In genomic region chr9:6008169-6008979, GRCh38 we compare ENCODE assay signal across 1 cellular context.
TF ChIP-seq lines count a peak whose summit lies in the region.

No MANE protein-coding gene starts in this region.

TF ChIP-seq in HEK293, 187 proteins besides CTCF, POLR2A, EP300 and RAD21 (continued from another document and continues in another):
- TF ChIP-seq ZBTB7A (tag by site-specific recombination; IDR thresholded peaks at IDR 0.05; ENCODE audit: low read depth) (0 out of 2 replicates have a peak, but pooled peaks have one; percentile 68), PRDM4 (tag by site-specific recombination; IDR thresholded peaks at IDR 0.05) (peak; percentile 59), GLIS1 (tag by site-specific recombination; IDR thresholded peaks at IDR 0.05) (peak; percentile 78), ZNF600 (tag by site-specific recombination; IDR thresholded peaks at IDR 0.05) (no peak), PATZ1 (tag by site-specific recombination; IDR thresholded peaks at IDR 0.05) (peak; percentile 98), KLF17 (tag by site-specific recombination; IDR thresholded peaks at IDR 0.05) (peak; percentile 80), KLF8 (tag by site-specific recombination; IDR thresholded peaks at IDR 0.05) (peak; percentile 90), ZNF280D (tag by site-specific recombination; IDR thresholded peaks at IDR 0.05) (no peak), SCRT2 (tag by site-specific recombination; IDR thresholded peaks at IDR 0.05) (no peak), ZNF692 (tag by site-specific recombination; IDR thresholded peaks at IDR 0.05) (peak; percentile 66; the same call in 1 of the 2 replicates), SETDB1 (IDR thresholded peaks at IDR 0.05; ENCODE audit: insufficient read length, low read length) (no peak), GLIS2 (tag by site-specific recombination; IDR thresholded peaks at IDR 0.05) (peak; percentile 96), ZNF302 (tag by site-specific recombination; IDR thresholded peaks at IDR 0.05; ENCODE audit: low read depth) (no peak), ZNF571 (tag by site-specific recombination; IDR thresholded peaks at IDR 0.05) (no peak), ZNF335 (tag by site-specific recombination; conservative IDR thresholded peaks at IDR 0.05) (no peak), ZNF513 (tag by site-specific recombination; IDR thresholded peaks at IDR 0.05) (peak; percentile 52; the same call in 1 of the 2 replicates), ZNF112 (tag by site-specific recombination; IDR thresholded peaks at IDR 0.05) (no peak), SP7 (tag by site-specific recombination; IDR thresholded peaks at IDR 0.05) (peak; percentile 51; the same call in 1 of the 2 replicates), ZNF341 (tag by site-specific recombination; IDR thresholded peaks at IDR 0.05; ENCODE audit: low read depth) (peak; percentile 78), ZNF26 (tag by site-specific recombination; IDR thresholded peaks at IDR 0.05) (no peak), ZNF184 (tag by site-specific recombination; IDR thresholded peaks at IDR 0.05) (no peak), HOXD13 (CRISPR knock-in tag; IDR thresholded peaks at IDR 0.05; ENCODE audit: borderline replicate concordance) (no peak), ZNF394 (tag by site-specific recombination; IDR thresholded peaks at IDR 0.05; ENCODE audit: borderline replicate concordance) (peak; percentile 31; the same call in 1 of the 2 replicates), FEZF1 (tag by site-specific recombination; IDR thresholded peaks at IDR 0.05) (0 out of 2 replicates have a peak, but pooled peaks have one; percentile 8), ZNF114 (tag by site-specific recombination; IDR thresholded peaks at IDR 0.05) (no peak), ZNF362 (tag by site-specific recombination; IDR thresholded peaks at IDR 0.05) (peak; percentile 45; the same call in 1 of the 2 replicates), ZNF555 (tag by site-specific recombination; conservative IDR thresholded peaks at IDR 0.05) (no peak), ZNF548 (tag by site-specific recombination; IDR thresholded peaks at IDR 0.05) (no peak), TRIM28 (IDR thresholded peaks at IDR 0.05; ENCODE audit: borderline replicate concordance, low read length) (no peak), ZNF24 (tag by site-specific recombination; IDR thresholded peaks at IDR 0.05) (no peak), ZNF580 (tag by site-specific recombination; IDR thresholded peaks at IDR 0.05) (no peak), ZNF426 (tag by site-specific recombination; IDR thresholded peaks at IDR 0.05) (no peak), ZBTB11 (tag by site-specific recombination; conservative IDR thresholded peaks at IDR 0.05; ENCODE audit: low read depth) (0 out of 2 replicates have a peak, but pooled peaks have one; percentile 28), ZXDB (tag by site-specific recombination; IDR thresholded peaks at IDR 0.05) (peak; percentile 48; the same call in 1 of the 2 replicates), ZNF169 (tag by site-specific recombination; IDR thresholded peaks at IDR 0.05) (no peak), ZBTB8A (tag by site-specific recombination; IDR thresholded peaks at IDR 0.05) (no peak), ZSCAN30 (tag by site-specific recombination; IDR thresholded peaks at IDR 0.05) (0 out of 2 replicates have a peak, but pooled peaks have one; percentile 22), ZNF398 (tag by site-specific recombination; IDR thresholded peaks at IDR 0.05) (peak; percentile 99), ZNF654 (tag by site-specific recombination; IDR thresholded peaks at IDR 0.05; ENCODE audit: low read depth) (no peak), KLF1 (tag by site-specific recombination; IDR thresholded peaks at IDR 0.05) (peak; percentile 57)
